Comparison of ENCODE assay signal across 29 cellular contexts in genomic region chr2:150081775-150082517, GRCh38.
DNase-seq lines count a peak whose midpoint lies in the region; ATAC-seq, FAIRE-seq and TF ChIP-seq lines count a peak whose summit lies in the region.
"Had no signal": no experiment of that assay in that cellular context is flagged by ENCODE, and none has a peak within 500 bp of the region (broad histone marks: within the 10 kb centered on the region; RNA-seq: fewer than 3 reads in every experiment).

No MANE protein-coding gene starts in this region.

- H3K9me3 ChIP-seq in right atrium auricular region (peaks cover 0 to 13% of the 10 kb centered on the region in 2 donors), endothelial cell of umbilical vein (replicated peaks; ENCODE audit: control insufficient read depth, insufficient read depth, low read length) (no peaks in the 10 kb centered on the region)
- H3K9me3 ChIP-seq: colonic mucosa had no signal

- no TSS peak for BruUV-seq in endothelial cell of umbilical vein (replicated peaks; lab: Mats Ljungman, UMichigan)

- H3K4me2 ChIP-seq in endothelial cell of umbilical vein (ENCODE audit: insufficient read depth, low read length): peak overlapping the region; percentile 17

- H3K27me3 ChIP-seq in right atrium auricular region: no peaks in the 10 kb centered on the region
- H3K27me3 ChIP-seq in endothelial cell of umbilical vein (ENCODE audit: control insufficient read depth in 2 of 2, insufficient read depth in 2 of 2, low read length in 2 of 2): no peaks in the 10 kb centered on the region
- H3K27me3 ChIP-seq: brain microvascular endothelial cell, colonic mucosa, spleen, transverse colon had no signal

- FAIRE-seq in endothelial cell of umbilical vein (lab: Jason Lieb, UNC): peak; percentile 48
- FAIRE-seq: GM12878 had no signal

- TF ChIP-seq CTCF in right atrium auricular region (IDR thresholded peaks at IDR 0.05) (no peak), endothelial cell of umbilical vein (IDR thresholded peaks at IDR 0.05; ENCODE audit: extremely low read depth in 1 of 2, insufficient read depth in 1 of 2, low read depth in 1 of 2, low read length in 2 of 2) (no peak), foreskin fibroblast (IDR thresholded peaks at IDR 0.05; ENCODE audit: low read depth, low read length) (no peak)

- H4K20me1 ChIP-seq in endothelial cell of umbilical vein (replicated peaks; ENCODE audit: control insufficient read depth, extremely low read depth, insufficient read depth, low read length): no peaks in the 10 kb centered on the region

- H3K36me3 ChIP-seq in right atrium auricular region (no peaks in the 10 kb centered on the region), endothelial cell of umbilical vein (ENCODE audit: control insufficient read depth in 2 of 2, extremely low read depth in 1 of 2, insufficient read depth in 2 of 2, low read length in 2 of 2) (no peaks in the 10 kb centered on the region)
- H3K36me3 ChIP-seq: brain microvascular endothelial cell, colonic mucosa, spleen, transverse colon, WERI-Rb-1 had no signal

- no peaks in the 10 kb centered on the region for H3K79me2 ChIP-seq in endothelial cell of umbilical vein (ENCODE audit: control insufficient read depth, insufficient read depth, low read length)

- H3K4me3 ChIP-seq in right atrium auricular region: no peak overlapping the region
- no peak overlapping the region for H3K4me3 ChIP-seq in endothelial cell of umbilical vein (replicated peaks in 1 of 3; ENCODE audit: insufficient read depth in 1 of 3, low read depth in 1 of 3, low read length in 3 of 3)
- no peak overlapping the region for H3K4me3 ChIP-seq in foreskin fibroblast (ENCODE audit: low read depth in 1 of 2, low read length in 2 of 2)
- H3K4me3 ChIP-seq: colonic mucosa, GM12878, spleen, transverse colon had no signal

- POLR2A ChIA-PET in endothelial cell of umbilical vein (lab: Charles Lee): no interaction called here

- peak overlapping the region; percentile 51 for H2AFZ ChIP-seq in endothelial cell of umbilical vein (ENCODE audit: low read depth, low read length)

- CTCF ChIA-PET in endothelial cell of umbilical vein (lab: Charles Lee): no interaction called here

- intact Hi-C loops in Right ventricle myocardium inferior (cut with DNase I) (no loop called here), endothelial cell of umbilical vein (cut with micrococcal nuclease) (loop anchor here (1.0 to 5.0 kb wide), 6 partner anchors 51 to 405 kb away; partner anchors contain the start of gene RND3), sciatic nerve (cut with DNase I) (no loop called here)

- peaks cover 2% of the 10 kb centered on the region for H3K9me1 ChIP-seq in endothelial cell of umbilical vein (replicated peaks; ENCODE audit: control insufficient read depth, extremely low read depth, insufficient read depth, low read length)

- no peak for TF ChIP-seq POLR2A in endothelial cell of umbilical vein (IDR thresholded peaks at IDR 0.05; ENCODE audit: low read depth, low read length)

- ATAC-seq in Right ventricle myocardium inferior (peak; percentile 83), sciatic nerve (peak; percentile 87)
- ATAC-seq: activated naive CD8-positive, alpha-beta T cell treated with anti-CD3 and anti-CD28 coated beads, Interleukin-2, amount 50 U/mL, for 24 hours; GM12878; natural killer cell had no signal

- H3K27ac ChIP-seq in right atrium auricular region (no peak overlapping the region), endothelial cell of umbilical vein (ENCODE audit: insufficient read depth, low read depth, low read length) (peak overlapping the region; percentile 55)
- H3K27ac ChIP-seq: brain microvascular endothelial cell, colonic mucosa, spleen, transverse colon, WERI-Rb-1 had no signal

- H3K4me1 ChIP-seq in right atrium auricular region (no peaks in the 10 kb centered on the region), endothelial cell of umbilical vein (ENCODE audit: control insufficient read depth, extremely low read depth, insufficient read depth, low read length) (peaks cover 27% of the 10 kb centered on the region)
- H3K4me1 ChIP-seq: colonic mucosa, spleen, transverse colon had no signal

- H3K9ac ChIP-seq in endothelial cell of umbilical vein (replicated peaks; ENCODE audit: extremely low read depth, insufficient read depth, low read length): no peak overlapping the region

- dilution Hi-C loops in endothelial cell of umbilical vein (cut with MboI; ENCODE audit: extremely low pct_ligation_motif_present, low sequenced_read_pairs): no loop called here

- DNase-seq in Right ventricle myocardium inferior (ENCODE audit: missing footprints) (no peak), right atrium auricular region (ENCODE audit: low spot score) (no peak), endothelial cell of umbilical vein (ENCODE audit: low read depth, low spot score) (peak; percentile 61), foreskin fibroblast (peak; percentile 61 to 80), sciatic nerve (ENCODE audit: low spot score) (no peak), AG20443 (ENCODE audit: low spot score) (no peak), NCI-H2081 treated with DMSO at 0.1 percent for 48 hours (lab: John Stamatoyannopoulos, UW) (no peak)
- no peak for DNase-seq in activated CD8-positive, alpha-beta memory T cell treated with anti-CD3 and anti-CD28 coated beads, Interleukin-2, amount 50 U/mL, for 4 hours
- DNase-seq: 8988T; activated CD4-positive, alpha-beta T cell treated with anti-CD3 and anti-CD28 coated beads for 48 hours; activated naive CD8-positive, alpha-beta T cell treated with anti-CD3 and anti-CD28 coated beads, Interleukin-2, amount 50 U/mL, for 24 hours; activated T-cell treated with anti-CD3 and anti-CD28 coated beads, Interleukin-2, amount 50 U/mL, for 24 hours; brain microvascular endothelial cell; CD4-positive, alpha-beta memory T cell; colonic mucosa; endodermal cell; foreskin melanocyte; GOT3; hippocampal formation; midbrain; natural killer cell; NCI-H2171; NCI-H524 treated with DMSO at 0.1 percent for 48 hours; NK-92 treated with Interleukin-12 subunit alpha and Interleukin-12 subunit beta, amount 100 ng/mL, for 24 hours; SIG-M5; spleen; transverse colon; WERI-Rb-1 had no signal

TF ChIP-seq in endothelial cell of umbilical vein, 7 proteins besides CTCF, POLR2A, EP300 and RAD21:
- TF ChIP-seq FOS (IDR thresholded peaks at IDR 0.05; ENCODE audit: borderline replicate concordance, insufficient read depth, low read length) (peak; percentile 29), GATA2 (IDR thresholded peaks at IDR 0.05; ENCODE audit: insufficient read depth, insufficient read length, low read depth, low read length) (no peak), MYC (IDR thresholded peaks at IDR 0.05; ENCODE audit: low read depth, low read length) (no peak), EZH2 (IDR thresholded peaks at IDR 0.05; ENCODE audit: borderline replicate concordance, low read depth, low read length, severe bottlenecking) (no peak), JUN (IDR thresholded peaks at IDR 0.05; ENCODE audit: borderline replicate concordance, insufficient read depth, insufficient read length, low read depth) (no peak), POLR2AphosphoS5 (IDR thresholded peaks at IDR 0.05; ENCODE audit: insufficient read depth, low read depth, low read length) (peak; percentile 42), MAX (IDR thresholded peaks at IDR 0.05; ENCODE audit: insufficient read depth, insufficient read length) (no peak)

Comparison
In these comparisons a context has a peak if more than half of its experiments do, and no peak if none do; other contexts are left out.
1. DNase-seq: peak in endothelial cell of umbilical vein (single experiment) and foreskin fibroblast (2 of 2); none in Right ventricle myocardium inferior (single experiment), right atrium auricular region (single experiment), sciatic nerve (single experiment), AG20443 (single experiment), NCI-H2081 treated with DMSO at 0.1 percent for 48 hours (single experiment) and activated CD8-positive, alpha-beta memory T cell treated with anti-CD3 and anti-CD28 coated beads, Interleukin-2, amount 50 U/mL, for 4 hours (single experiment).